ENCODE assay signal across 9 cellular contexts in genomic region chr11:1749020-1749758, GRCh38. TPM values are rescaled to one million over a fixed set of nuclear protein-coding genes. Genes with fewer than 3 reads are reported as not detected.
DNase-seq lines count a peak whose midpoint lies in the region; ATAC-seq and TF ChIP-seq lines count a peak whose summit lies in the region.
"Had no signal": no experiment of that assay in that cellular context is flagged by ENCODE, and none has a peak within 500 bp of the region (broad histone marks: within the 10 kb centered on the region; RNA-seq: fewer than 3 reads in every experiment).

No MANE protein-coding gene starts in this region.

- peak overlapping the region in 1 of 10 donors; percentile 59 for H3K27ac Mint-ChIP-seq in naive thymus-derived CD8-positive, alpha-beta T cell

- WGBS in ovary, 3 donors = 2 to 19% (median 2%) methylated on average over 5 to 59 of the region's 59 CpGs

- H3K36me3 Mint-ChIP-seq in naive thymus-derived CD8-positive, alpha-beta T cell = peaks cover 0 to 15% (median 0%) of the 10 kb centered on the region in 3 donors

- peaks cover 7 to 18% (median 13%) of the 10 kb centered on the region in 5 donors for H3K27me3 Mint-ChIP-seq in naive thymus-derived CD8-positive, alpha-beta T cell

- H3K27me3 ChIP-seq in ovary = no peaks in the 10 kb centered on the region

- no peak overlapping the region for H3K27ac ChIP-seq in ovary

- TF ChIP-seq POLR2A in ovary (IDR thresholded peaks at IDR 0.05) = no peak

- no peak for TF ChIP-seq EP300 in ovary (IDR thresholded peaks at IDR 0.05)

- peak; percentile 40 to 49 for ATAC-seq in naive thymus-derived CD8-positive, alpha-beta T cell

- H3K4me3 ChIP-seq in epithelial cell of esophagus (ENCODE audit: low read length) (peak overlapping the region; percentile 83), ovary (no peak overlapping the region)

- H3K9me3 Mint-ChIP-seq in naive thymus-derived CD8-positive, alpha-beta T cell = no peaks in the 10 kb centered on the region

- POLR2A ChIA-PET in naive thymus-derived CD8-positive, alpha-beta T cell (lab: Charles Lee) = interaction anchor here (1.4 to 5.6 kb wide), 3 partner anchors 9 to 13 kb away, joined by 3 to 31 read pairs (median 4); partner anchors contain the start of gene CTSD

- peaks cover 17 to 50% (median 37%) of the 10 kb centered on the region in 4 donors for H3K4me1 Mint-ChIP-seq in naive thymus-derived CD8-positive, alpha-beta T cell

- peak overlapping the region; percentile 26 to 80 (median 69) for H3K4me3 Mint-ChIP-seq in naive thymus-derived CD8-positive, alpha-beta T cell

- intact Hi-C loops in ovary (cut with DNase I) = no loop called here

- no peak for TF ChIP-seq CTCF in epithelial cell of esophagus (IDR thresholded peaks at IDR 0.05; ENCODE audit: insufficient read depth, low read depth, low read length, missing control alignments)
- TF ChIP-seq CTCF in ovary (IDR thresholded peaks at IDR 0.05) = no peak

- peaks cover 6% of the 10 kb centered on the region for H3K4me1 ChIP-seq in ovary (ENCODE audit: insufficient read depth)

- H3K36me3 ChIP-seq in ovary = no peaks in the 10 kb centered on the region

- no peaks in the 10 kb centered on the region for H3K9me3 ChIP-seq in ovary

- DNase-seq in AG20443 (ENCODE audit: low spot score) = peak; percentile 82
- peak; percentile 59 for DNase-seq in NCI-H2227 (lab: John Stamatoyannopoulos, UW; ENCODE audit: unreplicated experiment)
- peak; percentile 51 for DNase-seq in epithelial cell of esophagus (ENCODE audit: low read depth)
- DNase-seq in naive thymus-derived CD8-positive, alpha-beta T cell = peak in 1 of 10 donors; percentile 58
- DNase-seq in KG1 (lab: John Stamatoyannopoulos, UW) = no peak
- DNase-seq in activated naive CD4-positive, alpha-beta T cell treated with anti-CD3 and anti-CD28 coated beads, Interleukin-2, amount 50 U/mL, for 16 hours = no peak
- DNase-seq in ovary = no peak
- DNase-seq in ecto neural progenitor cell (ENCODE audit: low spot score) = no peak

RNA-seq across cellular contexts. Expression of gene IFITM10, which starts 1.2 kb away (rescaled TPM):
- total RNA-seq in naive thymus-derived CD8-positive, alpha-beta T cell = 1 to 10 TPM; 2.0 to 4.3 TPM
- under 1 TPM in 1 of 3 donors, not detected in 2; 0.16 TPM for polyA plus RNA-seq in naive thymus-derived CD8-positive, alpha-beta T cell
- total RNA-seq in ovary = 1 to 10 TPM in 3 of 7 donors, under 1 TPM in 4; 0.56 to 3.6 (median 0.98) TPM
- polyA plus RNA-seq in ovary = under 1 TPM; 0.15 to 0.22 TPM

RNA-seq across cellular contexts. Expression of gene CTSD, which starts 14.5 kb away (rescaled TPM):
- 100 to 1,000 TPM; 134 to 142 TPM for total RNA-seq in naive thymus-derived CD8-positive, alpha-beta T cell
- polyA plus RNA-seq in naive thymus-derived CD8-positive, alpha-beta T cell = 100 to 1,000 TPM; 163 to 203 (median 176) TPM
- 100 to 1,000 TPM; 107 to 545 (median 191) TPM for total RNA-seq in ovary
- polyA plus RNA-seq in ovary = 100 to 1,000 TPM in 1 of 2 donors, 10 to 100 TPM in 1; 89.0 to 200 TPM

RNA-seq across cellular contexts. Expression of gene KRTAP5-6, which starts 52.2 kb away (rescaled TPM):
- not detected for total RNA-seq in naive thymus-derived CD8-positive, alpha-beta T cell
- polyA plus RNA-seq in naive thymus-derived CD8-positive, alpha-beta T cell = not detected
- total RNA-seq in ovary = not detected
- polyA plus RNA-seq in ovary = not detected
- total RNA-seq: activated CD8-positive, alpha-beta memory T cell treated with anti-CD3 and anti-CD28 coated beads for 36 hours had no signal

Comparison
In these comparisons a context has a peak if more than half of its experiments do, and no peak if none do; other contexts are left out.
1. DNase-seq: peak in AG20443 (single experiment), NCI-H2227 (single experiment) and epithelial cell of esophagus (single experiment); none in KG1 (single experiment), activated naive CD4-positive, alpha-beta T cell treated with anti-CD3 and anti-CD28 coated beads, Interleukin-2, amount 50 U/mL, for 16 hours (single experiment), ovary (0 of 5) and ecto neural progenitor cell (single experiment).